Comparison of ENCODE assay signal across 1 cellular context in the genomic region with DNA sequence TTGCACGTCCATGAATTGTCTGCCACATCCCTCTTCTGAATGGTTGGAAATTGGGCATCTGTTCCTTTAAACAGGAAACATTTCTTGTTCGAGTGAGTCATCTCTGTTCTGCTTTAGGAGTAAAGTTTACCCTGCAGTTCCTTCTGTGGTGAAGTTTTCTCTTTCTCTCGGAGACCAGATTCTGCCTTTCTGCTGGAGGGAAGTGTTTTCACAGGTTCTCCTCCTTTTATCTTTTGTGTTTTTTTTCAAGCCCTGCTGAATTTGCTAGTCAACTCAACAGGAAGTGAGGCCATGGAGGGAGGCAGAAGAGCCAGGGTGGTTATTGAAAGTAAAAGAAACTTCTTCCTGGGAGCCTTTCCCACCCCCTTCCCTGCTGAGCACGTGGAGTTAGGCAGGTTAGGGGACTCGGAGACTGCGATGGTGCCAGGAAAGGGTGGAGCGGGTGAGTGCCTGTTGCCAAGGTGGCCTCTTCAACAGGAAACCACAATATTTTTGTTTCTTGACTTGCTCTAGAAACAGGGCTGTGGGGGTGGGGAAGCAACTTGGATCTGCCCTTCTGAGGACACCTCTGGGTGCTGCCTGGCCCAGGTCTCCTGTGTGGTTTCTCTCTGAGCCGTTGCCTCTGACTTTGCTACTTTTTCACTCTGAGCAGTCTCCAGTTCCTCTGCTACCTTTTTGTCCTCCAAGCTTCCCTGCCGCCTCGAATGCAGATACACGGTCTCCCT.
TF ChIP-seq lines count a peak whose summit lies in the region.

No MANE protein-coding gene starts in this region.

TF ChIP-seq in GM12878, 131 proteins besides CTCF, POLR2A, EP300 and RAD21 (continued from another document):
- TF ChIP-seq, protein P1, sequence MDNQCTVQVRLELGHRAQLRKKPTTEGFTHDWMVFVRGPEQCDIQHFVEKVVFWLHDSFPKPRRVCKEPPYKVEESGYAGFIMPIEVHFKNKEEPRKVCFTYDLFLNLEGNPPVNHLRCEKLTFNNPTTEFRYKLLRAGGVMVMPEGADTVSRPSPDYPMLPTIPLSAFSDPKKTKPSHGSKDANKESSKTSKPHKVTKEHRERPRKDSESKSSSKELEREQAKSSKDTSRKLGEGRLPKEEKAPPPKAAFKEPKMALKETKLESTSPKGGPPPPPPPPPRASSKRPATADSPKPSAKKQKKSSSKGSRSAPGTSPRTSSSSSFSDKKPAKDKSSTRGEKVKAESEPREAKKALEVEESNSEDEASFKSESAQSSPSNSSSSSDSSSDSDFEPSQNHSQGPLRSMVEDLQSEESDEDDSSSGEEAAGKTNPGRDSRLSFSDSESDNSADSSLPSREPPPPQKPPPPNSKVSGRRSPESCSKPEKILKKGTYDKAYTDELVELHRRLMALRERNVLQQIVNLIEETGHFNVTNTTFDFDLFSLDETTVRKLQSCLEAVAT (IDR thresholded peaks at IDR 0.05), result peak; percentile 90
- TF ChIP-seq, protein P2, sequence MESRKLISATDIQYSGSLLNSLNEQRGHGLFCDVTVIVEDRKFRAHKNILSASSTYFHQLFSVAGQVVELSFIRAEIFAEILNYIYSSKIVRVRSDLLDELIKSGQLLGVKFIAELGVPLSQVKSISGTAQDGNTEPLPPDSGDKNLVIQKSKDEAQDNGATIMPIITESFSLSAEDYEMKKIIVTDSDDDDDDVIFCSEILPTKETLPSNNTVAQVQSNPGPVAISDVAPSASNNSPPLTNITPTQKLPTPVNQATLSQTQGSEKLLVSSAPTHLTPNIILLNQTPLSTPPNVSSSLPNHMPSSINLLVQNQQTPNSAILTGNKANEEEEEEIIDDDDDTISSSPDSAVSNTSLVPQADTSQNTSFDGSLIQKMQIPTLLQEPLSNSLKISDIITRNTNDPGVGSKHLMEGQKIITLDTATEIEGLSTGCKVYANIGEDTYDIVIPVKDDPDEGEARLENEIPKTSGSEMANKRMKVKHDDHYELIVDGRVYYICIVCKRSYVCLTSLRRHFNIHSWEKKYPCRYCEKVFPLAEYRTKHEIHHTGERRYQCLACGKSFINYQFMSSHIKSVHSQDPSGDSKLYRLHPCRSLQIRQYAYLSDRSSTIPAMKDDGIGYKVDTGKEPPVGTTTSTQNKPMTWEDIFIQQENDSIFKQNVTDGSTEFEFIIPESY (IDR thresholded peaks at IDR 0.05), result no peak
- TF ChIP-seq BACH1 (IDR thresholded peaks at IDR 0.05; ENCODE audit: borderline replicate concordance) (0 out of 2 replicates have a peak, but pooled peaks have one; percentile 52), PAX8 (IDR thresholded peaks at IDR 0.05) (peak; percentile 34; the same call in 1 of the 2 replicates), TCF7 (IDR thresholded peaks at IDR 0.05; ENCODE audit: borderline replicate concordance) (0 out of 2 replicates have a peak, but pooled peaks have one; percentile 50), STAT3 (IDR thresholded peaks at IDR 0.05; ENCODE audit: low read depth, low read length) (peak; percentile 53; the same call in 1 of the 2 replicates), RB1 (IDR thresholded peaks at IDR 0.05; ENCODE audit: borderline replicate concordance) (peak; percentile 32; the same call in 1 of the 2 replicates), ZBED1 (IDR thresholded peaks at IDR 0.05; ENCODE audit: borderline replicate concordance) (peak; percentile 74; the same call in 1 of the 2 replicates), CREB1 (IDR thresholded peaks at IDR 0.05; ENCODE audit: low read depth) (peak; percentile 51), FOXK2 (IDR thresholded peaks at IDR 0.05) (peak; percentile 70; the same call in 1 of the 2 replicates), JUNB (IDR thresholded peaks at IDR 0.05) (peak; percentile 76), EGR1 (IDR thresholded peaks at IDR 0.05; ENCODE audit: borderline replicate concordance in 1 of 2, low read depth in 2 of 2, low read length in 2 of 2) (no peak), SUZ12 (IDR thresholded peaks at IDR 0.05; ENCODE audit: unreplicated experiment) (no peak), CBX3 (IDR thresholded peaks at IDR 0.05; ENCODE audit: borderline replicate concordance, low read depth) (no peak), KAT2A (conservative IDR thresholded peaks at IDR 0.05; ENCODE audit: control insufficient read depth, low read depth, low read length) (no peak), SRF (IDR thresholded peaks at IDR 0.05; ENCODE audit: low read depth in 2 of 2, low read length in 2 of 2) (0 out of 4 replicates have a peak, but pooled peaks of 1 of the 2 experiments have one; percentile 8), CEBPB (IDR thresholded peaks at IDR 0.05; ENCODE audit: borderline replicate concordance in 1 of 2, low read depth in 2 of 2, low read length in 2 of 2) (peak in 1 of 2 experiments; percentile 79; a peak in 1 of 4 replicates), SREBF2 (IDR thresholded peaks at IDR 0.05; ENCODE audit: low read length) (no peak), SIX5 (IDR thresholded peaks at IDR 0.05; ENCODE audit: low read depth, low read length, severe bottlenecking) (no peak), ASH2L (IDR thresholded peaks at IDR 0.05; ENCODE audit: borderline replicate concordance, low read depth) (peak; percentile 84; the same call in 1 of the 2 replicates), DPF2 (IDR thresholded peaks at IDR 0.05) (peak; percentile 75; the same call in 1 of the 2 replicates), NR2F1 (conservative IDR thresholded peaks at IDR 0.05) (peak; percentile 78; the same call in 1 of the 2 replicates), SMC3 (IDR thresholded peaks at IDR 0.05; ENCODE audit: borderline replicate concordance, low read length) (peak; percentile 18; the same call in 1 of the 2 replicates), POLR2AphosphoS2 (IDR thresholded peaks at IDR 0.05; ENCODE audit: low read depth, low read length) (no peak)
- TF ChIP-seq, protein P3, sequence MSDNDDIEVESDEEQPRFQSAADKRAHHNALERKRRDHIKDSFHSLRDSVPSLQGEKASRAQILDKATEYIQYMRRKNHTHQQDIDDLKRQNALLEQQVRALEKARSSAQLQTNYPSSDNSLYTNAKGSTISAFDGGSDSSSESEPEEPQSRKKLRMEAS (IDR thresholded peaks at IDR 0.05; ENCODE audit: low read depth, low read length), result peak; percentile 79
- TF ChIP-seq, protein P4, sequence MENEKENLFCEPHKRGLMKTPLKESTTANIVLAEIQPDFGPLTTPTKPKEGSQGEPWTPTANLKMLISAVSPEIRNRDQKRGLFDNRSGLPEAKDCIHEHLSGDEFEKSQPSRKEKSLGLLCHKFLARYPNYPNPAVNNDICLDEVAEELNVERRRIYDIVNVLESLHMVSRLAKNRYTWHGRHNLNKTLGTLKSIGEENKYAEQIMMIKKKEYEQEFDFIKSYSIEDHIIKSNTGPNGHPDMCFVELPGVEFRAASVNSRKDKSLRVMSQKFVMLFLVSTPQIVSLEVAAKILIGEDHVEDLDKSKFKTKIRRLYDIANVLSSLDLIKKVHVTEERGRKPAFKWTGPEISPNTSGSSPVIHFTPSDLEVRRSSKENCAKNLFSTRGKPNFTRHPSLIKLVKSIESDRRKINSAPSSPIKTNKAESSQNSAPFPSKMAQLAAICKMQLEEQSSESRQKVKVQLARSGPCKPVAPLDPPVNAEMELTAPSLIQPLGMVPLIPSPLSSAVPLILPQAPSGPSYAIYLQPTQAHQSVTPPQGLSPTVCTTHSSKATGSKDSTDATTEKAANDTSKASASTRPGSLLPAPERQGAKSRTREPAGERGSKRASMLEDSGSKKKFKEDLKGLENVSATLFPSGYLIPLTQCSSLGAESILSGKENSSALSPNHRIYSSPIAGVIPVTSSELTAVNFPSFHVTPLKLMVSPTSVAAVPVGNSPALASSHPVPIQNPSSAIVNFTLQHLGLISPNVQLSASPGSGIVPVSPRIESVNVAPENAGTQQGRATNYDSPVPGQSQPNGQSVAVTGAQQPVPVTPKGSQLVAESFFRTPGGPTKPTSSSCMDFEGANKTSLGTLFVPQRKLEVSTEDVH (IDR thresholded peaks at IDR 0.05; ENCODE audit: low read depth, partially characterized antibody), result no peak
- TF ChIP-seq, protein P5, sequence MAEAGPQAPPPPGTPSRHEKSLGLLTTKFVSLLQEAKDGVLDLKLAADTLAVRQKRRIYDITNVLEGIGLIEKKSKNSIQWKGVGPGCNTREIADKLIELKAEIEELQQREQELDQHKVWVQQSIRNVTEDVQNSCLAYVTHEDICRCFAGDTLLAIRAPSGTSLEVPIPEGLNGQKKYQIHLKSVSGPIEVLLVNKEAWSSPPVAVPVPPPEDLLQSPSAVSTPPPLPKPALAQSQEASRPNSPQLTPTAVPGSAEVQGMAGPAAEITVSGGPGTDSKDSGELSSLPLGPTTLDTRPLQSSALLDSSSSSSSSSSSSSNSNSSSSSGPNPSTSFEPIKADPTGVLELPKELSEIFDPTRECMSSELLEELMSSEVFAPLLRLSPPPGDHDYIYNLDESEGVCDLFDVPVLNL (IDR thresholded peaks at IDR 0.05; ENCODE audit: low read depth, low read length), result no peak
- TF ChIP-seq, protein P6, sequence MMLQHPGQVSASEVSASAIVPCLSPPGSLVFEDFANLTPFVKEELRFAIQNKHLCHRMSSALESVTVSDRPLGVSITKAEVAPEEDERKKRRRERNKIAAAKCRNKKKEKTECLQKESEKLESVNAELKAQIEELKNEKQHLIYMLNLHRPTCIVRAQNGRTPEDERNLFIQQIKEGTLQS (IDR thresholded peaks at IDR 0.05; ENCODE audit: borderline replicate concordance, extremely low read depth, low read depth, low read length), result no peak
- TF ChIP-seq, protein P7, sequence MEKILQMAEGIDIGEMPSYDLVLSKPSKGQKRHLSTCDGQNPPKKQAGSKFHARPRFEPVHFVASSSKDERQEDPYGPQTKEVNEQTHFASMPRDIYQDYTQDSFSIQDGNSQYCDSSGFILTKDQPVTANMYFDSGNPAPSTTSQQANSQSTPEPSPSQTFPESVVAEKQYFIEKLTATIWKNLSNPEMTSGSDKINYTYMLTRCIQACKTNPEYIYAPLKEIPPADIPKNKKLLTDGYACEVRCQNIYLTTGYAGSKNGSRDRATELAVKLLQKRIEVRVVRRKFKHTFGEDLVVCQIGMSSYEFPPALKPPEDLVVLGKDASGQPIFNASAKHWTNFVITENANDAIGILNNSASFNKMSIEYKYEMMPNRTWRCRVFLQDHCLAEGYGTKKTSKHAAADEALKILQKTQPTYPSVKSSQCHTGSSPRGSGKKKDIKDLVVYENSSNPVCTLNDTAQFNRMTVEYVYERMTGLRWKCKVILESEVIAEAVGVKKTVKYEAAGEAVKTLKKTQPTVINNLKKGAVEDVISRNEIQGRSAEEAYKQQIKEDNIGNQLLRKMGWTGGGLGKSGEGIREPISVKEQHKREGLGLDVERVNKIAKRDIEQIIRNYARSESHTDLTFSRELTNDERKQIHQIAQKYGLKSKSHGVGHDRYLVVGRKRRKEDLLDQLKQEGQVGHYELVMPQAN (conservative IDR thresholded peaks at IDR 0.05), result peak; percentile 67
- TF ChIP-seq, protein P8, sequence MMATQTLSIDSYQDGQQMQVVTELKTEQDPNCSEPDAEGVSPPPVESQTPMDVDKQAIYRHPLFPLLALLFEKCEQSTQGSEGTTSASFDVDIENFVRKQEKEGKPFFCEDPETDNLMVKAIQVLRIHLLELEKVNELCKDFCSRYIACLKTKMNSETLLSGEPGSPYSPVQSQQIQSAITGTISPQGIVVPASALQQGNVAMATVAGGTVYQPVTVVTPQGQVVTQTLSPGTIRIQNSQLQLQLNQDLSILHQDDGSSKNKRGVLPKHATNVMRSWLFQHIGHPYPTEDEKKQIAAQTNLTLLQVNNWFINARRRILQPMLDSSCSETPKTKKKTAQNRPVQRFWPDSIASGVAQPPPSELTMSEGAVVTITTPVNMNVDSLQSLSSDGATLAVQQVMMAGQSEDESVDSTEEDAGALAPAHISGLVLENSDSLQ (IDR thresholded peaks at IDR 0.05), result no peak; the same call in 1 of the 2 replicates
- TF ChIP-seq, protein P9, sequence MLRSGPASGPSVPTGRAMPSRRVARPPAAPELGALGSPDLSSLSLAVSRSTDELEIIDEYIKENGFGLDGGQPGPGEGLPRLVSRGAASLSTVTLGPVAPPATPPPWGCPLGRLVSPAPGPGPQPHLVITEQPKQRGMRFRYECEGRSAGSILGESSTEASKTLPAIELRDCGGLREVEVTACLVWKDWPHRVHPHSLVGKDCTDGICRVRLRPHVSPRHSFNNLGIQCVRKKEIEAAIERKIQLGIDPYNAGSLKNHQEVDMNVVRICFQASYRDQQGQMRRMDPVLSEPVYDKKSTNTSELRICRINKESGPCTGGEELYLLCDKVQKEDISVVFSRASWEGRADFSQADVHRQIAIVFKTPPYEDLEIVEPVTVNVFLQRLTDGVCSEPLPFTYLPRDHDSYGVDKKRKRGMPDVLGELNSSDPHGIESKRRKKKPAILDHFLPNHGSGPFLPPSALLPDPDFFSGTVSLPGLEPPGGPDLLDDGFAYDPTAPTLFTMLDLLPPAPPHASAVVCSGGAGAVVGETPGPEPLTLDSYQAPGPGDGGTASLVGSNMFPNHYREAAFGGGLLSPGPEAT (IDR thresholded peaks at IDR 0.05; ENCODE audit: low read depth), result peak; percentile 92
- TF ChIP-seq, protein P10, sequence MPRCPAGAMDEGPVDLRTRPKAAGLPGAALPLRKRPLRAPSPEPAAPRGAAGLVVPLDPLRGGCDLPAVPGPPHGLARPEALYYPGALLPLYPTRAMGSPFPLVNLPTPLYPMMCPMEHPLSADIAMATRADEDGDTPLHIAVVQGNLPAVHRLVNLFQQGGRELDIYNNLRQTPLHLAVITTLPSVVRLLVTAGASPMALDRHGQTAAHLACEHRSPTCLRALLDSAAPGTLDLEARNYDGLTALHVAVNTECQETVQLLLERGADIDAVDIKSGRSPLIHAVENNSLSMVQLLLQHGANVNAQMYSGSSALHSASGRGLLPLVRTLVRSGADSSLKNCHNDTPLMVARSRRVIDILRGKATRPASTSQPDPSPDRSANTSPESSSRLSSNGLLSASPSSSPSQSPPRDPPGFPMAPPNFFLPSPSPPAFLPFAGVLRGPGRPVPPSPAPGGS (IDR thresholded peaks at IDR 0.05; ENCODE audit: borderline replicate concordance, insufficient read depth, low read depth, low read length, poor library complexity, severe bottlenecking), result peak; percentile 80
